ENCODE assay signal across 1 cellular context in genomic region chr5:181205735-181206401, GRCh38.
TF ChIP-seq lines count a peak whose summit lies in the region.

No MANE protein-coding gene starts in this region.

TF ChIP-seq in HepG2, 621 proteins besides CTCF, POLR2A, EP300 and RAD21 (continued from another document):
- TF ChIP-seq ZBTB34 (CRISPR knock-in tag; IDR thresholded peaks at IDR 0.05), result no peak
- peak; percentile 1; the same call in 1 of the 2 replicates for TF ChIP-seq ZNF772 (CRISPR knock-in tag; IDR thresholded peaks at IDR 0.05)
- 0 out of 2 replicates have a peak, but pooled peaks have one; percentile 3 for TF ChIP-seq ZNF547 (CRISPR knock-in tag; IDR thresholded peaks at IDR 0.05)
- peak; percentile 35; the same call in 1 of the 2 replicates for TF ChIP-seq ZFX (CRISPR knock-in tag; IDR thresholded peaks at IDR 0.05; ENCODE audit: low read depth)
- no peak for TF ChIP-seq SMAD3 (CRISPR knock-in tag; IDR thresholded peaks at IDR 0.05)
- no peak for TF ChIP-seq BCLAF1 (IDR thresholded peaks at IDR 0.05)
- TF ChIP-seq TBL1XR1 (IDR thresholded peaks at IDR 0.05; ENCODE audit: borderline replicate concordance, low read length, partially characterized antibody), result no peak
- no peak for TF ChIP-seq ZBTB7B (CRISPR knock-in tag; IDR thresholded peaks at IDR 0.05)
- TF ChIP-seq ZNF674 (CRISPR knock-in tag; IDR thresholded peaks at IDR 0.05; ENCODE audit: low read depth), result no peak
- peak; percentile 38; the same call in 1 of the 2 replicates for TF ChIP-seq ZNF230 (CRISPR knock-in tag; IDR thresholded peaks at IDR 0.05)
- TF ChIP-seq ZNF451 (CRISPR knock-in tag; IDR thresholded peaks at IDR 0.05), result no peak
- no peak for TF ChIP-seq ZIK1 (CRISPR knock-in tag; IDR thresholded peaks at IDR 0.05; ENCODE audit: borderline replicate concordance, low read depth)
- TF ChIP-seq ZNF143 (CRISPR knock-in tag; IDR thresholded peaks at IDR 0.05), result no peak
- no peak for TF ChIP-seq ZNF260 (CRISPR knock-in tag; IDR thresholded peaks at IDR 0.05; ENCODE audit: borderline replicate concordance, low read depth)
- TF ChIP-seq MNT (IDR thresholded peaks at IDR 0.05), result no peak
- no peak for TF ChIP-seq FOXO4 (CRISPR knock-in tag; conservative IDR thresholded peaks at IDR 0.05)
- TF ChIP-seq HNRNPLL (IDR thresholded peaks at IDR 0.05; ENCODE audit: low read depth, low read length, poor library complexity, severe bottlenecking), result peak; percentile 25
